In genomic region chr15:95784508-95784907, GRCh38 we compare ENCODE assay signal across 24 cellular contexts.
"Had no signal": no experiment of that assay in that cellular context is flagged by ENCODE, and none has a peak within 500 bp of the region (broad histone marks: within the 10 kb centered on the region; RNA-seq: fewer than 3 reads in every experiment).

No MANE protein-coding gene starts in this region.

- H2AFZ ChIP-seq: hepatocyte, parathyroid adenoma had no signal

- H3K79me2 ChIP-seq: hepatocyte, parathyroid adenoma had no signal

- H3K27ac ChIP-seq: gastrocnemius medialis, heart left ventricle, hepatocyte, parathyroid adenoma, prostate gland, right atrium auricular region, testis, tibial artery had no signal

- H3K36me3 Mint-ChIP-seq: memory B cell had no signal

- H3K9me3 ChIP-seq: prostate gland, testis had no signal

- DNase-seq: cortex of kidney; effector memory CD8-positive, alpha-beta T cell; foreskin fibroblast; gastrocnemius medialis; heart left ventricle; kidney; natural killer cell; stimulated activated CD4-positive, alpha-beta T cell treated with anti-CD3 and anti-CD28 coated beads, Interleukin-12 subunit alpha, Interleukin-12 subunit beta, amount 100 ng/mL, for 4 hours; stimulated activated CD4-positive, alpha-beta T cell treated with anti-CD3 and anti-CD28 coated beads, Interleukin-1b, Interleukin-23, amount 100 ng/mL, for 48 hours; stimulated activated CD4-positive, alpha-beta T cell treated with anti-CD3 and anti-CD28 coated beads, Interleukin-4, amount 100 ng/mL, for 1 hour; stimulated activated CD8-positive, alpha-beta memory T cell treated with anti-CD3 and anti-CD28 coated beads, Interleukin-4, amount 100 ng/mL, for 48 hours; stimulated activated naive CD4-positive, alpha-beta T cell; stimulated activated naive CD8-positive, alpha-beta T cell treated with anti-CD3 and anti-CD28 coated beads, Interleukin-15, amount 100 ng/mL, for 72 hours; testis; tibial artery had no signal

- H3K4me1 Mint-ChIP-seq: memory B cell; natural killer cell; neural crest cell; stimulated activated naive CD8-positive, alpha-beta T cell treated with anti-CD3 and anti-CD28 coated beads, Interleukin-15, amount 100 ng/mL, for 72 hours had no signal

- H3K4me3 Mint-ChIP-seq: effector memory CD8-positive, alpha-beta T cell; memory B cell; natural killer cell; neural crest cell; stimulated activated naive CD8-positive, alpha-beta T cell treated with anti-CD3 and anti-CD28 coated beads, Interleukin-15, amount 100 ng/mL, for 72 hours; type B pancreatic cell had no signal

- H3K9ac ChIP-seq: parathyroid adenoma had no signal

- H3K36me3 ChIP-seq: gastrocnemius medialis, heart left ventricle, prostate gland, right atrium auricular region, tibial artery had no signal

- H3K27ac Mint-ChIP-seq: effector memory CD8-positive, alpha-beta T cell; memory B cell; natural killer cell; stimulated activated naive CD8-positive, alpha-beta T cell treated with anti-CD3 and anti-CD28 coated beads, Interleukin-15, amount 100 ng/mL, for 72 hours; type B pancreatic cell had no signal

- H3K27me3 ChIP-seq: gastrocnemius medialis, heart left ventricle, hepatocyte, right atrium auricular region, testis, tibial artery had no signal

- H3K4me1 ChIP-seq: gastrocnemius medialis, heart left ventricle, parathyroid adenoma, prostate gland, right atrium auricular region, testis, tibial artery had no signal

- H3K4me2 ChIP-seq: hepatocyte, smooth muscle cell had no signal

- H3K4me3 ChIP-seq: gastrocnemius medialis, heart left ventricle, hepatocyte, lung, prostate gland, right atrium auricular region, smooth muscle cell, testis, tibial artery had no signal

- H3K27me3 Mint-ChIP-seq: effector memory CD8-positive, alpha-beta T cell; memory B cell; stimulated activated naive CD8-positive, alpha-beta T cell treated with anti-CD3 and anti-CD28 coated beads, Interleukin-15, amount 100 ng/mL, for 72 hours; type B pancreatic cell had no signal
